In the genomic region with DNA sequence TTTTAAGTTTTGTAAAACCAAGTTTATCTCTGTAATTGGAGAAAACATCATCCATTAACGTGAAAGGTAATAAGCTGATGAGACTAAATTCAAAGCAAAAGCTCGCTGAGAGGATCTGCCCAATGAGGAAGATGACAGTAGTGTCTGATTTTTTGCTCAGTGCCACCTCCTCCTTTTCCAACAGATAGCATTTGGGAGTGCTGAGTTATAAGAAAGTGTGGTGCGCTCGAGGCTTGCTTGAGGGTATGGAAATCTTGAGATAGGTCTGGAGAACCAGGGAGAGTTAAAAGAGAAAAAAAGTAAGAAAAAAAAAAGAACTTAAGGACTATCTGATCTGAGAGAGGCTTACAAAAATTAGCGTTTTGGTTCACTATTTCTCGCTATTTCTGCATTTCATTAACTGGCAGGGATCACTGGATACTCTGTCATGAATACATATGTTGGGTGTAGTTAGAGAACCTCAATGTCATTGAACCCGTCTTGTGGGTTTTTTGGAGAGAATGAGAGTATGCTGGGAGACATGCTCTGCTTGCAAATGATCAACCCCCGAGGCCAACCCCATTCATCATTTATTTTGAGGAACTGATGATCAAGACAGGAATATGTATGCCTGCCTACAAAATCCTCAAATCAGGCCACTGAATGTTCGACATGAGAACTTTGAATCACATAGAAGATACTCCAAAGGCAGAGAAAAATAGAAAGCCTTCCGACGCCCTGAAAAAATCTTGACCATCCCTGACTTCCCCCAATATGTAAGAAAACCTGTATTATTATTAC, we compare ENCODE assay signal across 8 cellular contexts. TPM values are rescaled to one million over a fixed set of nuclear protein-coding genes. Genes with fewer than 3 reads are reported as not detected.
DNase-seq lines count a peak whose midpoint lies in the region; ATAC-seq and TF ChIP-seq lines count a peak whose summit lies in the region.

No MANE protein-coding gene starts in this region.

- POLR2A ChIA-PET in activated B cell treated with CpG ODN at 0.5 μM for 24 hours (lab: Charles Lee), result interaction anchor here (0.6 to 2.8 kb wide), 5 partner anchors 8 to 950 kb away, joined by 3 to 27 read pairs (median 4); partner anchors contain the start of genes MRPL47, NDUFB5 and TTC14

- no peaks in the 10 kb centered on the region for H3K9me3 ChIP-seq in iPS-15b (ENCODE audit: control insufficient read depth, insufficient read depth, low read length)

- H3K27me3 ChIP-seq in iPS-15b (ENCODE audit: control insufficient read depth, insufficient read depth, low read length), result peaks cover 3% of the 10 kb centered on the region

- no peaks in the 10 kb centered on the region for H3K9me3 Mint-ChIP-seq in activated B cell treated with CpG ODN at 0.5 μM for 24 hours

- peak overlapping the region; percentile 79 for H3K4me3 ChIP-seq in iPS-15b (ENCODE audit: low read depth, low read length)

- H3K27ac Mint-ChIP-seq in activated B cell treated with CpG ODN at 0.5 μM for 24 hours, result peak overlapping the region; percentile 61

- no peak for ATAC-seq in activated B cell treated with CpG ODN at 0.5 μM for 24 hours (ENCODE audit: low read depth)

- H3K27me3 Mint-ChIP-seq in activated B cell treated with CpG ODN at 0.5 μM for 24 hours, result no peaks in the 10 kb centered on the region

- peaks cover 6% of the 10 kb centered on the region for H3K36me3 Mint-ChIP-seq in activated B cell treated with CpG ODN at 0.5 μM for 24 hours (ENCODE audit: low read depth)

- intact Hi-C loops in activated B cell treated with CpG ODN at 0.5 μM for 24 hours (cut with micrococcal nuclease), result loop anchor here (1.0 to 5.0 kb wide), 11 partner anchors 48 to 1625 kb away; partner anchors contain the start of genes ACTL6A, DNAJC19, GNB4 and MRPL47

- peak overlapping the region; percentile 91 for H3K27ac ChIP-seq in substantia nigra (ENCODE audit: low read depth, low read length, poor library complexity, severe bottlenecking)

- H3K4me1 Mint-ChIP-seq in activated B cell treated with CpG ODN at 0.5 μM for 24 hours, result peaks cover 25% of the 10 kb centered on the region

- DNase-seq in NCI-H82 (lab: John Stamatoyannopoulos, UW) (peak; percentile 30), NCI-H82 treated with DMSO at 0.1 percent for 48 hours (lab: John Stamatoyannopoulos, UW; ENCODE audit: unreplicated experiment) (no peak), activated B cell treated with CpG ODN at 0.5 μM for 24 hours (no peak), substantia nigra (lab: John Stamatoyannopoulos, UW) (peak in 2 of 49 donors; percentile 40 to 52), HuH-7 (ENCODE audit: low spot score) (no peak), activated gamma-delta T cell treated with Interleukin-2 at 50 U/mL for 16 hours (no peak), GM03348 (ENCODE audit: low spot score) (no peak)

- CTCF ChIA-PET in activated B cell treated with CpG ODN at 0.5 μM for 24 hours (lab: Charles Lee), result no interaction called here

- H3K9ac ChIP-seq in iPS-15b (ENCODE audit: low read depth, low read length), result peak overlapping the region; percentile 76

- H3K4me3 Mint-ChIP-seq in activated B cell treated with CpG ODN at 0.5 μM for 24 hours, result peak overlapping the region; percentile 83

- H3K36me3 ChIP-seq in iPS-15b (ENCODE audit: control insufficient read depth, insufficient read depth, low read length), result no peaks in the 10 kb centered on the region

- H3K4me1 ChIP-seq in iPS-15b (ENCODE audit: control insufficient read depth, insufficient read depth, low read length), result peaks cover 14% of the 10 kb centered on the region

- TF ChIP-seq CTCF in activated B cell treated with CpG ODN at 0.5 μM for 24 hours (IDR thresholded peaks at IDR 0.05), result no peak

RNA-seq across cellular contexts. Expression of gene USP13, which starts 1.0 kb away (rescaled TPM):
- total RNA-seq in activated B cell treated with CpG ODN at 0.5 μM for 24 hours, result 9.9 and 11.0 TPM in 2 replicates

RNA-seq across cellular contexts. Expression of gene NDUFB5, which starts 47.3 kb away (rescaled TPM):
- total RNA-seq in activated B cell treated with CpG ODN at 0.5 μM for 24 hours, result 63.5 and 67.3 TPM in 2 replicates

RNA-seq across cellular contexts. Expression of gene MRPL47, which starts 47.4 kb away (rescaled TPM):
- 38.6 and 44.3 TPM in 2 replicates for total RNA-seq in activated B cell treated with CpG ODN at 0.5 μM for 24 hours
